Comparison of ENCODE assay signal across 17 cellular contexts in the genomic region with DNA sequence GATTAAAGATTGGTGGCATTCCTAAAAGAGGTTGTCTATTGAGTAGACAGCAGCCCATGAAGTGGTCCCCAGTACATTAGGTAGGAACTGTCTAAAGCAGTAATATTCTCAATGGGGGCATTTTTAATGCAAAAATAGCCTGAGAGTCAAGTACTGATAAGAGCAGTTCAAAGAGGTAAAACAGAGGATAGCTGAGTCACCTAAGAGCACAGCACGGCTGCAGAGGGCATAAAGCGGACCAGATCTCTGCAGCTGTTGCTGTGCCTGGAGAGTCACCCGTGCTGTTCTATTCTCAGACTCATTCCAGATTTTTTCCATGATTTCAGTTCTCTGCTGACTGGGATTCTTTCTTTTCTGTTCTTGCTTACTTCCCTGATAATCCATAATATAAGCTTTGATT.
"Had no signal": no experiment of that assay in that cellular context is flagged by ENCODE, and none has a peak within 500 bp of the region (broad histone marks: within the 10 kb centered on the region; RNA-seq: fewer than 3 reads in every experiment).

No MANE protein-coding gene starts in this region.

- H3K36me3 Mint-ChIP-seq: neural progenitor cell had no signal

- H3K4me3 ChIP-seq: lower lobe of right lung, neural progenitor cell, pancreas, tibial nerve, vagina had no signal

- H2AFZ ChIP-seq: neural progenitor cell had no signal

- H3K27ac Mint-ChIP-seq: activated CD4-positive, alpha-beta T cell treated with anti-CD3 and anti-CD28 coated beads, Interleukin-2, amount 10 ng/mL, durations not matched to agents 7 days and 5 days; activated naive CD8-positive, alpha-beta T cell treated with anti-CD3 and anti-CD28 coated beads, Interleukin-2, amount 50 U/mL, for 24 hours; neural progenitor cell had no signal

- H3K4me3 Mint-ChIP-seq: activated CD4-positive, alpha-beta T cell treated with anti-CD3 and anti-CD28 coated beads, Interleukin-2, amount 10 ng/mL, durations not matched to agents 7 days and 5 days; activated naive CD8-positive, alpha-beta T cell treated with anti-CD3 and anti-CD28 coated beads, Interleukin-2, amount 50 U/mL, for 24 hours; neural progenitor cell had no signal

- H3K9me3 ChIP-seq: lower lobe of right lung, pancreas, tibial nerve, vagina had no signal

- H3K27me3 ChIP-seq: neural progenitor cell, pancreas, tibial nerve, vagina had no signal

- H3K27me3 Mint-ChIP-seq: activated CD4-positive, alpha-beta T cell treated with anti-CD3 and anti-CD28 coated beads, Interleukin-2, amount 10 ng/mL, durations not matched to agents 7 days and 5 days had no signal

- DNase-seq: activated CD4-positive, alpha-beta T cell treated with anti-CD3 and anti-CD28 coated beads, Interleukin-2, amount 10 ng/mL, durations not matched to agents 7 days and 5 days; activated CD8-positive, alpha-beta memory T cell treated with anti-CD3 and anti-CD28 coated beads for 24 hours; activated naive CD4-positive, alpha-beta T cell treated with Interleukin-2 at 50 U/mL for 16 hours; activated naive CD8-positive, alpha-beta T cell treated with anti-CD3 and anti-CD28 coated beads, Interleukin-2, amount 50 U/mL, for 24 hours; aorta; dermis blood vessel endothelial cell; foreskin melanocyte; head of caudate nucleus; left cardiac atrium; lower lobe of right lung; pancreas; stimulated activated CD4-positive, alpha-beta T cell treated with anti-CD3 and anti-CD28 coated beads, Interleukin-2, amount 100 ng/mL, for 48 hours; stimulated activated naive CD4-positive, alpha-beta T cell had no signal

- ATAC-seq: activated naive CD8-positive, alpha-beta T cell treated with anti-CD3 and anti-CD28 coated beads, Interleukin-2, amount 50 U/mL, for 24 hours; lower lobe of right lung; pancreas had no signal

- H3K27ac ChIP-seq: epithelial cell of prostate, lower lobe of right lung, neural progenitor cell, pancreas, tibial nerve, vagina had no signal

- H3K9me3 Mint-ChIP-seq: activated CD4-positive, alpha-beta T cell treated with anti-CD3 and anti-CD28 coated beads, Interleukin-2, amount 10 ng/mL, durations not matched to agents 7 days and 5 days; activated naive CD8-positive, alpha-beta T cell treated with anti-CD3 and anti-CD28 coated beads, Interleukin-2, amount 50 U/mL, for 24 hours; neural progenitor cell had no signal

- H3K9ac ChIP-seq: neural progenitor cell had no signal

- H3K4me1 Mint-ChIP-seq: activated CD4-positive, alpha-beta T cell treated with anti-CD3 and anti-CD28 coated beads, Interleukin-2, amount 10 ng/mL, durations not matched to agents 7 days and 5 days; activated naive CD8-positive, alpha-beta T cell treated with anti-CD3 and anti-CD28 coated beads, Interleukin-2, amount 50 U/mL, for 24 hours; neural progenitor cell had no signal

- H3K4me2 ChIP-seq: neural progenitor cell had no signal

- H3K4me1 ChIP-seq: lower lobe of right lung, neural progenitor cell, pancreas, tibial nerve, vagina had no signal

- H3K36me3 ChIP-seq: lower lobe of right lung, neural progenitor cell, pancreas, tibial nerve, vagina had no signal
